ENCODE assay signal across 8 cellular contexts in genomic region chr5:157994906-157995519, GRCh38.
DNase-seq lines count a peak whose midpoint lies in the region; ATAC-seq and TF ChIP-seq lines count a peak whose summit lies in the region.

No MANE protein-coding gene starts in this region.

- peak; percentile 92 for ATAC-seq in GM21619 (IDR thresholded peaks at IDR 0.05; ENCODE audit: unreplicated experiment)
- peak; percentile 94 to 96 for ATAC-seq in right cardiac atrium
- ATAC-seq in HG02588 (IDR thresholded peaks at IDR 0.05; ENCODE audit: unreplicated experiment), result no peak

- H3K27ac ChIP-seq in right cardiac atrium (ENCODE audit: low read length), result no peak overlapping the region

- no peaks in the 10 kb centered on the region for H3K27me3 ChIP-seq in right cardiac atrium (ENCODE audit: control insufficient read depth, insufficient read depth)

- H3K4me3 ChIP-seq in right cardiac atrium (ENCODE audit: low read length) (no peak overlapping the region), retinal pigment epithelial cell (ENCODE audit: low read length) (no peak overlapping the region)

- H3K4me1 ChIP-seq in right cardiac atrium (ENCODE audit: control insufficient read depth, insufficient read depth, low read length), result no peaks in the 10 kb centered on the region

- intact Hi-C loops in right cardiac atrium (cut with DNase I), result loop anchor here (5.0 to 10.0 kb wide), 3 partner anchors 170 to 180 kb away; no protein-coding TSS in a partner anchor

- H3K9me3 ChIP-seq in right cardiac atrium (ENCODE audit: control insufficient read depth, low read length), result no peaks in the 10 kb centered on the region

- peak; percentile 85 for TF ChIP-seq CTCF in retinal pigment epithelial cell (conservative IDR thresholded peaks at IDR 0.05; ENCODE audit: low read depth, low read length)

- WGBS in right cardiac atrium, result 19% methylated on average over 8 of the region's 8 CpGs

- DNase-seq in DMS114 treated with DMSO at 0.1 percent for 48 hours (lab: John Stamatoyannopoulos, UW; ENCODE audit: unreplicated experiment) (peak; percentile 67), LoVo (ENCODE audit: low spot score) (peak; percentile 77), SW480 (ENCODE audit: low spot score) (peak; percentile 83), anterior cingulate cortex (lab: John Stamatoyannopoulos, UW) (peak in 39 of 58 donors; percentile 3 to 44 (median 14)), right cardiac atrium (peak; percentile 65 to 84 (median 79)), retinal pigment epithelial cell (ENCODE audit: low read depth) (no peak)
